ENCODE assay signal across 1 cellular context in genomic region chr16:23026777-23027362, GRCh38.
TF ChIP-seq lines count a peak whose summit lies in the region.

No MANE protein-coding gene starts in this region.

TF ChIP-seq in SK-N-SH, 30 proteins besides CTCF, POLR2A, EP300 and RAD21 (continued from another document):
- peak; percentile 96 for TF ChIP-seq REST (IDR thresholded peaks at IDR 0.05; ENCODE audit: low read depth, low read length)
